8 cellular contexts compared by ENCODE assay signal in genomic region chr2:26184555-26185303, GRCh38. TPM values are rescaled to one million over a fixed set of nuclear protein-coding genes. Genes with fewer than 3 reads are reported as not detected.
DNase-seq lines count a peak whose midpoint lies in the region; ATAC-seq and TF ChIP-seq lines count a peak whose summit lies in the region.

No MANE protein-coding gene starts in this region.

- WGBS in esophagus squamous epithelium, 2 donors: 22 to 35% methylated on average over 11 to 13 of the region's 114 CpGs

- H3K27ac Mint-ChIP-seq in natural killer cell treated with Interleukin-12 subunit alpha and Interleukin-12 subunit beta and Interleukin-15 and Interleukin-18, amount 100 ng/mL, for 72 hours: no peak overlapping the region

- peak overlapping the region; percentile 28 to 83 (median 52) for H3K4me3 ChIP-seq in esophagus squamous epithelium

- TF ChIP-seq POLR2A in esophagus squamous epithelium (IDR thresholded peaks at IDR 0.05): peak in 1 of 4 donors; percentile 27

- H3K27ac ChIP-seq in esophagus squamous epithelium: peak overlapping the region; percentile 54 to 82 (median 70)

- intact Hi-C loops in esophagus squamous epithelium (cut with DNase I): no loop called here

- H3K27me3 ChIP-seq in esophagus squamous epithelium: peaks cover 0 to 2% (median 0%) of the 10 kb centered on the region in 4 donors

- ATAC-seq in GM21737 (IDR thresholded peaks at IDR 0.05; ENCODE audit: unreplicated experiment): peak; percentile 76
- ATAC-seq in natural killer cell treated with Interleukin-12 subunit alpha and Interleukin-12 subunit beta and Interleukin-15 and Interleukin-18, amount 100 ng/mL, for 72 hours: peak; percentile 96 to 97
- peak; percentile 95 for ATAC-seq in stimulated activated naive CD8-positive, alpha-beta T cell treated with anti-CD3 and anti-CD28 coated beads, Interleukin-15, Interleukin-2, amounts not matched to agents 100 U/mL and 50 U/mL, for 24 hours

- H3K9me3 ChIP-seq in esophagus squamous epithelium: no peaks in the 10 kb centered on the region

- H3K36me3 ChIP-seq in esophagus squamous epithelium: peaks cover 0 to 7% (median 0%) of the 10 kb centered on the region in 3 donors

- TF ChIP-seq CTCF in esophagus squamous epithelium (IDR thresholded peaks at IDR 0.05): peak; percentile 45 to 74 (median 56)

- peaks cover 13 to 17% of the 10 kb centered on the region in 2 donors for H3K27me3 Mint-ChIP-seq in natural killer cell treated with Interleukin-12 subunit alpha and Interleukin-12 subunit beta and Interleukin-15 and Interleukin-18, amount 100 ng/mL, for 72 hours

- H3K36me3 Mint-ChIP-seq in natural killer cell treated with Interleukin-12 subunit alpha and Interleukin-12 subunit beta and Interleukin-15 and Interleukin-18, amount 100 ng/mL, for 72 hours: no peaks in the 10 kb centered on the region

- DNase-seq in EH (ENCODE audit: low read depth) (peak; percentile 80), NCI-H1092 treated with DMSO at 0.1 percent for 48 hours (lab: John Stamatoyannopoulos, UW) (peak; percentile 68), esophagus squamous epithelium (lab: John Stamatoyannopoulos, UW) (no peak), Ammon's horn (ENCODE audit: low spot score) (no peak)
- DNase-seq in activated CD8-positive, alpha-beta memory T cell treated with anti-CD3 and anti-CD28 coated beads, Interleukin-2, amount 50 U/mL, for 48 hours: peak; percentile 90
- DNase-seq in natural killer cell treated with Interleukin-12 subunit alpha and Interleukin-12 subunit beta and Interleukin-15 and Interleukin-18, amount 100 ng/mL, for 72 hours (ENCODE audit: low spot score): peak; percentile 88
- peak; percentile 84 for DNase-seq in stimulated activated naive CD8-positive, alpha-beta T cell treated with anti-CD3 and anti-CD28 coated beads, Interleukin-15, Interleukin-2, amounts not matched to agents 100 U/mL and 50 U/mL, for 24 hours

- H3K9me3 Mint-ChIP-seq in natural killer cell treated with Interleukin-12 subunit alpha and Interleukin-12 subunit beta and Interleukin-15 and Interleukin-18, amount 100 ng/mL, for 72 hours: no peaks in the 10 kb centered on the region

- H3K4me1 Mint-ChIP-seq in natural killer cell treated with Interleukin-12 subunit alpha and Interleukin-12 subunit beta and Interleukin-15 and Interleukin-18, amount 100 ng/mL, for 72 hours (ENCODE audit: low read depth in 2 of 2): peaks cover 4 to 12% of the 10 kb centered on the region in 2 donors

- H3K4me3 Mint-ChIP-seq in natural killer cell treated with Interleukin-12 subunit alpha and Interleukin-12 subunit beta and Interleukin-15 and Interleukin-18, amount 100 ng/mL, for 72 hours: peak overlapping the region; percentile 80

- peaks cover under 1 to 24% (median 6%) of the 10 kb centered on the region in 3 donors for H3K4me1 ChIP-seq in esophagus squamous epithelium

RNA-seq across cellular contexts. Expression of gene GAREM2, which starts 11.8 kb away (rescaled TPM):
- total RNA-seq in esophagus squamous epithelium: 1 to 10 TPM in 2 of 4 donors, under 1 TPM in 2; 0.19 to 1.5 (median 0.89) TPM
- total RNA-seq in natural killer cell treated with Interleukin-12 subunit alpha and Interleukin-12 subunit beta and Interleukin-15 and Interleukin-18, amount 100 ng/mL, for 72 hours: 1 to 10 TPM; 4.1 TPM

RNA-seq across cellular contexts. Expression of gene HADHA, which starts 59.7 kb away (rescaled TPM):
- total RNA-seq in esophagus squamous epithelium: 100 to 1,000 TPM in 3 of 4 donors, 10 to 100 TPM in 1; 84.7 to 161 (median 116) TPM
- 100 to 1,000 TPM in 1 of 2 donors, 10 to 100 TPM in 1; 80.4 to 108 TPM for total RNA-seq in natural killer cell treated with Interleukin-12 subunit alpha and Interleukin-12 subunit beta and Interleukin-15 and Interleukin-18, amount 100 ng/mL, for 72 hours

Comparison
In these comparisons a context has a peak if more than half of its experiments do, and no peak if none do; other contexts are left out.
1. DNase-seq: peak in EH (single experiment), NCI-H1092 treated with DMSO at 0.1 percent for 48 hours (single experiment), activated CD8-positive, alpha-beta memory T cell treated with anti-CD3 and anti-CD28 coated beads, Interleukin-2, amount 50 U/mL, for 48 hours (single experiment), natural killer cell treated with Interleukin-12 subunit alpha and Interleukin-12 subunit beta and Interleukin-15 and Interleukin-18, amount 100 ng/mL, for 72 hours (single experiment) and stimulated activated naive CD8-positive, alpha-beta T cell treated with anti-CD3 and anti-CD28 coated beads, Interleukin-15, Interleukin-2, amounts not matched to agents 100 U/mL and 50 U/mL, for 24 hours (single experiment); none in esophagus squamous epithelium (single experiment) and Ammon's horn (single experiment).
2. Peak in every context shown above with its lines, with median percentiles within 50 percentile points of each other: ATAC-seq.